Comparison of ENCODE assay signal across 11 cellular contexts in genomic region chr2:150476213-150476740, GRCh38. TPM values are rescaled to one million over a fixed set of nuclear protein-coding genes. Genes with fewer than 3 reads are reported as not detected.
DNase-seq lines count a peak whose midpoint lies in the region; ATAC-seq, FAIRE-seq and TF ChIP-seq lines count a peak whose summit lies in the region.
"Had no signal": no experiment of that assay in that cellular context is flagged by ENCODE, and none has a peak within 500 bp of the region (broad histone marks: within the 10 kb centered on the region; RNA-seq: fewer than 3 reads in every experiment).

No MANE protein-coding gene starts in this region.

- no peak for TF ChIP-seq CTCF in fibroblast of the aortic adventitia (IDR thresholded peaks at IDR 0.05; ENCODE audit: insufficient read depth, low read length)
- TF ChIP-seq CTCF in osteocyte (IDR thresholded peaks at IDR 0.05): no peak

- no peak overlapping the region for H3K4me3 ChIP-seq in fibroblast of the aortic adventitia (ENCODE audit: low read depth, low read length)

- peak overlapping the region; percentile 82 for H3K27ac Mint-ChIP-seq in osteocyte (ENCODE audit: unreplicated experiment)

- no peak for FAIRE-seq in GM12892 (lab: Jason Lieb, UNC)

- ATAC-seq in Right ventricle myocardium superior (ENCODE audit: poor library complexity) (peak; percentile 27), left cardiac atrium (no peak)

- intact Hi-C loops in Right ventricle myocardium superior (cut with DNase I): no loop called here
- intact Hi-C loops in left cardiac atrium (cut with DNase I): no loop called here

- H3K4me1 Mint-ChIP-seq in osteocyte (ENCODE audit: unreplicated experiment): peaks cover 97% of the 10 kb centered on the region

- no peaks in the 10 kb centered on the region for H3K9me3 Mint-ChIP-seq in osteocyte (ENCODE audit: unreplicated experiment)

- DNase-seq in Right ventricle myocardium superior (no peak), left cardiac atrium (no peak), fibroblast of the aortic adventitia (ENCODE audit: low read depth) (peak; percentile 42), osteocyte (ENCODE audit: extremely low spot score, unreplicated experiment) (no peak), GM12892 (ENCODE audit: insufficient read length) (no peak), NCI-H1092 (lab: John Stamatoyannopoulos, UW) (no peak), HuH-7.5 (ENCODE audit: low spot score) (no peak), anterior cingulate cortex (lab: John Stamatoyannopoulos, UW) (no peak)
- DNase-seq: NCI-H2171, RPMI8226, WERI-Rb-1 had no signal

- no peaks in the 10 kb centered on the region for H3K27me3 Mint-ChIP-seq in osteocyte (ENCODE audit: unreplicated experiment)

- peak overlapping the region; percentile 1 for H3K4me3 Mint-ChIP-seq in osteocyte (ENCODE audit: unreplicated experiment)

- peaks cover 59% of the 10 kb centered on the region for H3K36me3 Mint-ChIP-seq in osteocyte (ENCODE audit: unreplicated experiment)

- no peak for TF ChIP-seq POLR2A in GM12892 (IDR thresholded peaks at IDR 0.05; ENCODE audit: low read depth, low read length)

RNA-seq across cellular contexts. Expression of gene RND3, which starts 11.2 kb away (rescaled TPM):
- total RNA-seq in Right ventricle myocardium superior (20.4 TPM), left cardiac atrium (10 to 100 TPM; 18.5 to 29.2 TPM), fibroblast of the aortic adventitia (ENCODE audit: low replicate concordance) (154 and 321 TPM in 2 replicates), osteocyte (146 and 160 TPM in 2 replicates)
- 0.38 TPM for polyA plus RNA-seq in GM12892 (2012; ENCODE audit: missing spikeins)
